Comparison of ENCODE assay signal across 8 cellular contexts in the genomic region with DNA sequence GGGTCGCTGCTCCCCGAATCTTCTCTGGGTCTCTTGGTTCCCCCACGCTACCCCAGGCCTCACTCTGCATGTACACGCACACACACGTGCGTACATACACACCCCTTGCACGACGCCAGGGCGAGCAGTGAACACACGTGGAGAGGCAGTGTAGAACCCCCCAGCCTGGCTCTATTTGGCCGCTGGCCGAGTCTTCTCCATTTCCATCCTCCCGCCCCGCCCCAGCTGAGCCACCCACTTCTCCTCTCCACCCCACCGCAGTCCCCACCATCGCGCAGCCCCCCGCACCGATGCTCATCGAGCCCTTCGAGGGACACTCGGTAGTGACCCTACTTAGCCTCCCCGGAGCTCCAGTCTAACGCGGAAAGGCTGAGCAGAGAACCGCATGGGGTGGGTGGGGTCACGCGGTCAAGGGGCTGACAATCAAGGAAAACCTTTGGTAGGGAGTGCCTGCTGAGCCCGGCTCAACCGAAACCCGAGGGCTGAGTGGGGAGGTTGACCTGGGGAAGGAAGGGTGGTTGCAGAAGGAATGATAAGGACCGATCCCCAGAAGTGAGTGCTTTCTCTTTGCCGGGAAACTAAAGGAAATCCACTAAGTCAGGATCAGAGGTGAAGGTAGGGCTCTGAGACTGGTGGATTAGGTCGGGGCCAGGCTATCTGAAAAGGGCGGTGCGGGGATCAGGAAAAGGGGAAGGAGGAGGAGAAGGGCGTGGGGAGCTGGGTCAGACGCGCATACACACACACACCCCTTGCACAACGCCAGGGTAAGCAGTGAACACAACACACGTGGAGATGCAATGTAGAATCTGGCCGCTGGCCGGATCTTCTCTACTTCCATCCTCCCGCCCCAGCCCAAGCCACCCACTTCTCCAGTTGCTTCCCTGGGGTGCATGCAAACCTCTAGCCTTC. TPM values are rescaled to one million over a fixed set of nuclear protein-coding genes. Genes with fewer than 3 reads are reported as not detected.
DNase-seq lines count a peak whose midpoint lies in the region; ATAC-seq, FAIRE-seq and TF ChIP-seq lines count a peak whose summit lies in the region.

No MANE protein-coding gene starts in this region.

- TF ChIP-seq EP300 in K562 (IDR thresholded peaks at IDR 0.05; ENCODE audit: low read length), result no peak

- peaks cover 0 to 11% of the 10 kb centered on the region in 2 donors for H3K27me3 Mint-ChIP-seq in CD8-positive, alpha-beta memory T cell

- ATAC-seq in K562 (peak; percentile 53), GM18861 (IDR thresholded peaks at IDR 0.05; ENCODE audit: unreplicated experiment) (no peak), HG02981 (IDR thresholded peaks at IDR 0.05; ENCODE audit: unreplicated experiment) (no peak)

- POLR2A ChIA-PET in CD8-positive, alpha-beta memory T cell (lab: Charles Lee), result interaction anchor here (0.6 to 1.3 kb wide), 2 partner anchors 9 to 58 kb away, joined by 3 read pairs; a partner anchor contains a TSS
- POLR2A ChIA-PET in K562 (lab: Yijun Ruan, JAX), result interaction anchor here (0.6 kb wide), 2 partner anchors 11 to 86 kb away, joined by 3 read pairs; a partner anchor contains a TSS

- no peaks in the 10 kb centered on the region for H3K9me1 ChIP-seq in K562 (ENCODE audit: control insufficient read depth, insufficient read depth, low read length)

- H3K4me3 ChIP-seq in CD8-positive, alpha-beta memory T cell (ENCODE audit: low read length), result peak overlapping the region; percentile 18
- H3K4me3 ChIP-seq in K562, result no peak overlapping the region
- H3K4me3 ChIP-seq in kidney (ENCODE audit: low read length in 2 of 2), result peak overlapping the region; percentile 12 to 29
- peak overlapping the region; percentile 32 to 50 for H3K4me3 ChIP-seq in tibial artery

- TF ChIP-seq POLR2A in K562 (conservative IDR thresholded peaks at IDR 0.05), result no peak

- peak overlapping the region; percentile 55; the same call in 1 of the 2 replicates for H2AFZ ChIP-seq in K562 (ENCODE audit: low read depth, low read length)

- CTCF ChIA-PET in CD8-positive, alpha-beta memory T cell (lab: Charles Lee), result interaction anchor here (0.6 to 2.6 kb wide), 6 partner anchors 9 to 303 kb away, joined by 3 to 16 read pairs (median 4); no protein-coding TSS in a partner anchor
- CTCF ChIA-PET in K562 (lab: Yijun Ruan, JAX; ENCODE audit: low intra/inter-chr PET ratio), result interaction anchor here (0.6 kb wide), 1 partner anchor 38 kb away, joined by 3 read pairs; no protein-coding TSS in a partner anchor

- FAIRE-seq in K562 (lab: Jason Lieb, UNC) (peak; percentile 19), kidney (lab: Jason Lieb, UNC) (no peak), RCC 7860 (lab: Jason Lieb, UNC) (no peak)

- no TSS peak for BruUV-seq in K562 (replicated peaks; lab: Mats Ljungman, UMichigan)

- DNase-seq in CD8-positive, alpha-beta memory T cell, result no peak
- DNase-seq in M059J (ENCODE audit: low read depth), result peak; percentile 55
- peak; percentile 37 to 44 (median 39) for DNase-seq in K562 (ENCODE audit: extremely low read depth in 1 of 4, low spot score in 3 of 4)
- DNase-seq in kidney, result peak; percentile 76
- peak in 1 of 2 donors; percentile 57 for DNase-seq in tibial artery
- no peak for DNase-seq in RCC 7860 (ENCODE audit: low spot score)

- peaks cover 31 to 34% (median 32%) of the 10 kb centered on the region in 3 donors for H3K4me1 Mint-ChIP-seq in CD8-positive, alpha-beta memory T cell

- peak overlapping the region; percentile 73 to 88 (median 82) for H3K4me3 Mint-ChIP-seq in CD8-positive, alpha-beta memory T cell

- no peak for TF ChIP-seq CTCF in K562 (IDR thresholded peaks at IDR 0.05 in 2 of 3, conservative IDR thresholded peaks at IDR 0.05 in 1 of 3; ENCODE audit: insufficient read depth in 2 of 3, low read depth in 1 of 3, low read length in 3 of 3)
- TF ChIP-seq CTCF in kidney (IDR thresholded peaks at IDR 0.05; ENCODE audit: borderline replicate concordance, extremely low read depth, insufficient read depth), result no peak
- no peak for TF ChIP-seq CTCF in tibial artery (IDR thresholded peaks at IDR 0.05)

- 24% methylated on average over 22 of the region's 44 CpGs for WGBS in K562 (ENCODE audit: insufficient coverage, low coverage, missing lambda C conversion rate)

- in situ Hi-C loops in K562 (cut with MboI), result loop anchor here (10.0 kb wide), 1 partner anchor 244 kb away; no protein-coding TSS in a partner anchor

- no peaks in the 10 kb centered on the region for H3K9me3 Mint-ChIP-seq in CD8-positive, alpha-beta memory T cell

- H4K20me1 ChIP-seq in K562 (replicated peaks; ENCODE audit: control insufficient read depth, insufficient read depth, low read length), result no peaks in the 10 kb centered on the region

- peaks cover 4% of the 10 kb centered on the region for H3K27me3 ChIP-seq in CD8-positive, alpha-beta memory T cell (ENCODE audit: insufficient read depth, low read length, poor library complexity, severe bottlenecking)
- H3K27me3 ChIP-seq in K562 (ENCODE audit: control insufficient read depth in 2 of 2, insufficient read depth in 2 of 2, low read length in 2 of 2), result peaks cover 0 to 38% of the 10 kb centered on the region in 2 experiments; a peak in 2 of 5 replicates
- peaks cover 0 to 59% of the 10 kb centered on the region in 2 donors for H3K27me3 ChIP-seq in tibial artery

- peaks cover 26% of the 10 kb centered on the region for H3K4me1 ChIP-seq in CD8-positive, alpha-beta memory T cell (ENCODE audit: insufficient read depth, low read length)
- peaks cover 2 to 39% of the 10 kb centered on the region in 2 experiments; a peak in 4 of 5 replicates for H3K4me1 ChIP-seq in K562 (replicated peaks in 1 of 2; ENCODE audit: control insufficient read depth in 2 of 2, insufficient read depth in 2 of 2, low read length in 2 of 2)
- peaks cover 0 to 4% of the 10 kb centered on the region in 2 donors for H3K4me1 ChIP-seq in kidney (ENCODE audit: control insufficient read depth in 1 of 2, insufficient read depth in 1 of 2, low read depth in 1 of 2, low read length in 2 of 2)
- peaks cover 0 to 35% (median 28%) of the 10 kb centered on the region in 4 donors for H3K4me1 ChIP-seq in tibial artery

- H3K36me3 ChIP-seq in CD8-positive, alpha-beta memory T cell (ENCODE audit: insufficient read depth, low read length), result no peaks in the 10 kb centered on the region
- H3K36me3 ChIP-seq in K562 (ENCODE audit: control insufficient read depth, insufficient read depth, low read length) (no peaks in the 10 kb centered on the region), kidney (ENCODE audit: control insufficient read depth in 1 of 2, insufficient read depth in 2 of 2, low read length in 2 of 2) (no peaks in the 10 kb centered on the region), tibial artery (no peaks in the 10 kb centered on the region)

- peak overlapping the region in 1 of 2 experiments; percentile 58; a peak in 1 of 4 replicates for H3K9ac ChIP-seq in K562 (ENCODE audit: insufficient read depth in 1 of 2, low read depth in 2 of 2, low read length in 2 of 2)
- H3K9ac ChIP-seq in kidney (ENCODE audit: low read length in 2 of 2), result no peak overlapping the region

- H3K4me2 ChIP-seq in K562 (ENCODE audit: insufficient read depth, low read length), result peak overlapping the region; percentile 21; the same call in 1 of the 2 replicates

- no peaks in the 10 kb centered on the region for H3K9me3 ChIP-seq in CD8-positive, alpha-beta memory T cell (ENCODE audit: low read length)
- no peaks in the 10 kb centered on the region for H3K9me3 ChIP-seq in K562 (replicated peaks; ENCODE audit: control insufficient read depth, insufficient read depth, low read depth, low read length)
- no peaks in the 10 kb centered on the region for H3K9me3 ChIP-seq in kidney (ENCODE audit: control insufficient read depth in 1 of 2, low read length in 2 of 2)
- no peaks in the 10 kb centered on the region for H3K9me3 ChIP-seq in tibial artery

- H3K27ac ChIP-seq in CD8-positive, alpha-beta memory T cell (ENCODE audit: low read depth, low read length), result no peak overlapping the region
- H3K27ac ChIP-seq in K562 (ENCODE audit: extremely low read depth, low read depth, low read length), result no peak overlapping the region
- no peak overlapping the region for H3K27ac ChIP-seq in kidney (ENCODE audit: low read depth in 2 of 2, low read length in 2 of 2)
- no peak overlapping the region for H3K27ac ChIP-seq in tibial artery

- no peak for TF ChIP-seq RAD21 in K562 (CRISPR knock-in tag; conservative IDR thresholded peaks at IDR 0.05 in 1 of 2, IDR thresholded peaks at IDR 0.05 in 1 of 2)

- H3K27ac Mint-ChIP-seq in CD8-positive, alpha-beta memory T cell, result peak overlapping the region in 7 of 8 donors; percentile 11 to 88 (median 46)

- H3K36me3 Mint-ChIP-seq in CD8-positive, alpha-beta memory T cell, result no peaks in the 10 kb centered on the region

- intact Hi-C loops in K562 (cut with micrococcal nuclease) (loop anchor here (1.0 kb wide), 1 partner anchor 62 kb away; no protein-coding TSS in a partner anchor), kidney (cut with DNase I) (no loop called here), tibial artery (cut with DNase I; ENCODE audit: low total_unique reads) (no loop called here)

- no peaks in the 10 kb centered on the region for H3K79me2 ChIP-seq in K562 (ENCODE audit: control insufficient read depth, insufficient read depth, low read length)

RNA-seq across cellular contexts. Expression of a gene that starts 49.8 kb away (rescaled TPM):
- total RNA-seq in CD8-positive, alpha-beta memory T cell, result under 1 TPM; 0.46 to 0.71 TPM
- polyA plus RNA-seq in CD8-positive, alpha-beta memory T cell, result not detected
- total RNA-seq in M059J (2014; rRNA removed; shearing (Covaris generic)), result 0.15 and 0.42 TPM in 2 replicates
- 4.1 and 15.4 TPM in 2 replicates for total RNA-seq in K562 (2011; cell fraction: chromatin; rRNA removed; ENCODE audit: low replicate concordance)
- total RNA-seq in K562 (2011; cell fraction: nucleolus; rRNA removed), result 6.3 and 13.0 TPM in 2 replicates
- 5.3 and 5.7 TPM in 2 replicates for total RNA-seq in K562 (2011; cell fraction: nucleoplasm; rRNA removed)
- total RNA-seq in K562 (2014; rRNA removed) (0.32 and 0.41 TPM in 2 replicates), K562 (2014; rRNA removed; fragmentation: Illumina TruSeq; extraction: Trizol) (0.07 and 0.13 TPM in 2 replicates), K562 (2015; rRNA removed; fragmentation: Illumina TruSeq; extraction: Trizol) (0.04 TPM in 1 of 2 replicates, not detected in the other), K562 (2021) (0.47 and 0.49 TPM in 2 replicates), kidney (5.2 TPM)
- polyA plus RNA-seq in K562 (2011; rRNA removed) (1.1 and 4.5 TPM in 2 replicates), K562 (2014; fragmentation: Illumina TruSeq; extraction: Trizol) (0.45 and 0.50 TPM in 2 replicates), K562 (2014; fragmentation: Nextera tagmentation; extraction: Ambion mirVana) (not detected), K562 (2014; rRNA removed) (0.28 and 0.37 TPM in 2 replicates), kidney (ENCODE audit: insufficient read depth, low read depth, low replicate concordance) (7.1 TPM)
- polyA plus RNA-seq in K562 (2011; cell fraction: cytosol; rRNA removed), result 3.0 and 3.8 TPM in 2 replicates
- polyA plus RNA-seq in K562 (2011; cell fraction: nucleus; rRNA removed), result 13.5 and 29.6 TPM in 2 replicates
- polyA plus RNA-seq in K562 (2012), result 0.18 and 0.86 TPM in 2 replicates
- 0.67 and 1.1 TPM in 2 replicates for polyA minus RNA-seq in K562 (2011; rRNA and poly(A)+ RNA removed)
- polyA minus RNA-seq in K562 (2011; cell fraction: cytosol; rRNA and poly(A)+ RNA removed), result 0.55 and 0.86 TPM in 2 replicates
- polyA minus RNA-seq in K562 (2011; cell fraction: nucleus; rRNA and poly(A)+ RNA removed), result 1.1 and 3.6 TPM in 2 replicates

RNA-seq across cellular contexts. Expression of a gene that starts 58.0 kb away (rescaled TPM):
- total RNA-seq in CD8-positive, alpha-beta memory T cell, result under 1 TPM; 0.66 to 0.92 TPM
- 2.0 TPM for polyA plus RNA-seq in CD8-positive, alpha-beta memory T cell
- 1.1 and 1.5 TPM in 2 replicates for total RNA-seq in M059J (2014; rRNA removed; shearing (Covaris generic))
- 0.25 and 0.62 TPM in 2 replicates for total RNA-seq in K562 (2011; cell fraction: chromatin; rRNA removed; ENCODE audit: low replicate concordance)
- total RNA-seq in K562 (2011; cell fraction: nucleolus; rRNA removed), result 0.17 and 0.39 TPM in 2 replicates
- total RNA-seq in K562 (2011; cell fraction: nucleoplasm; rRNA removed), result not detected in 2 replicates
- total RNA-seq in K562 (2014; rRNA removed) (0.09 TPM in 1 of 2 replicates, not detected in the other), K562 (2014; rRNA removed; fragmentation: Illumina TruSeq; extraction: Trizol) (not detected in 2 replicates), K562 (2015; rRNA removed; fragmentation: Illumina TruSeq; extraction: Trizol) (not detected in 2 replicates), K562 (2021) (not detected in 2 replicates), kidney (10.2 TPM)
- polyA plus RNA-seq in K562 (2011; rRNA removed) (0.04 TPM in 1 of 2 replicates, not detected in the other), K562 (2014; fragmentation: Illumina TruSeq; extraction: Trizol) (not detected in 2 replicates), K562 (2014; fragmentation: Nextera tagmentation; extraction: Ambion mirVana) (not detected), K562 (2014; rRNA removed) (not detected in 2 replicates), kidney (ENCODE audit: insufficient read depth, low read depth, low replicate concordance) (8.8 TPM)
- polyA plus RNA-seq in K562 (2011; cell fraction: cytosol; rRNA removed), result 0.03 and 0.16 TPM in 2 replicates
- polyA plus RNA-seq in K562 (2011; cell fraction: nucleus; rRNA removed), result 0.21 and 0.34 TPM in 2 replicates
- polyA plus RNA-seq in K562 (2012), result 0.32 TPM in 1 of 2 replicates, not detected in the other
- not detected in 2 replicates for polyA minus RNA-seq in K562 (2011; rRNA and poly(A)+ RNA removed)
- polyA minus RNA-seq in K562 (2011; cell fraction: cytosol; rRNA and poly(A)+ RNA removed), result not detected in 2 replicates
- 0.22 TPM in 1 of 2 replicates, not detected in the other for polyA minus RNA-seq in K562 (2011; cell fraction: nucleus; rRNA and poly(A)+ RNA removed)

Comparison
In these comparisons a context has a peak if more than half of its experiments do, and no peak if none do; other contexts are left out.
1. DNase-seq: peak in M059J (single experiment), K562 (4 of 4) and kidney (single experiment); none in CD8-positive, alpha-beta memory T cell (0 of 5) and RCC 7860 (single experiment).